Comparison of ENCODE assay signal across 17 cellular contexts in the genomic region with DNA sequence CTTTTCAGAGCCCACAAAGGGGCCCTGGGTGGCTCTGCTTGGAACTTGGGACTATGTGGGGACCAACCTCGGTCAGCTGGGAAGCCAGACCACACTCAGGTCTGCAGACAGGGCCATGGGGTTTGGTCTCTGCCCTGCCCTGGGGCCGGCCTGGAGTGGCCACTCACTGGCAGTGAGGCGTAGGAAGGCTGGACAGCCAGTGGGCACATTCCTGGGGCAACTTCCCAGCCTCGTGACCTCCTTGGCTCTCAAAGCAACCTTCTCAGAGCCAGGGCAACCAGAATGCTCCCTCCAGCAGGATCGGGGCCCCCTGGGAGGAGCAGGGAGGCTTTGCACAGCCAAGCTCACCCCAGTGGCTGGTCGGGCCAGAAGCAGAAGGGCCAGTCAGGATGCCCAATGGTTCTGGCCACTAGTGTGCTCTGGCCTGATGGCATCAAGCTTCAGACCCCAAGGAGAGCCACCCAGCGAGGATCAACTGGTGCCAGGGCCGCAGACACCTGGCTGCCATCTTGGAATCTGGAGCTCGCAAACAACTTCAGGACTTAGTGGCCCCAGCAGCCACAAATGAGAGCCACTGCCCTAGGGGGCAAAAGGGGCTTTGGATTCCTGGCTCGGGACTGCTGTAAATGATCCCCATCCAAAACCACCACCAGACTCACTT.
DNase-seq lines count a peak whose midpoint lies in the region; ATAC-seq and TF ChIP-seq lines count a peak whose summit lies in the region.
"Had no signal": no experiment of that assay in that cellular context is flagged by ENCODE, and none has a peak within 500 bp of the region (broad histone marks: within the 10 kb centered on the region; RNA-seq: fewer than 3 reads in every experiment).

No MANE protein-coding gene starts in this region.

- TF ChIP-seq CTCF in HL-60 (IDR thresholded peaks at IDR 0.05; ENCODE audit: insufficient read depth, low read length) (no peak), neural progenitor cell (IDR thresholded peaks at IDR 0.05) (no peak)

- H3K9me3 ChIP-seq in neural progenitor cell (ENCODE audit: low read depth) = no peaks in the 10 kb centered on the region
- H3K9me3 ChIP-seq: breast epithelium, heart left ventricle had no signal

- peaks cover 18% of the 10 kb centered on the region for H3K4me1 Mint-ChIP-seq in dendritic cell treated with granulocyte-macrophage colony-stimulating factor and Interleukin-4, amounts not matched to agents 40 ng/mL and 50 ng/mL, for 4 days (ENCODE audit: low read depth)
- H3K4me1 Mint-ChIP-seq in neural progenitor cell = peaks cover 15% of the 10 kb centered on the region
- H3K4me1 Mint-ChIP-seq: activated naive CD8-positive, alpha-beta T cell treated with anti-CD3 and anti-CD28 coated beads for 36 hours; mesothelial cell of epicardium had no signal

- DNase-seq in Ammon's horn (ENCODE audit: low spot score) (peak; percentile 24), HL-60 (ENCODE audit: low read depth in 1 of 2, low spot score in 1 of 2) (no peak), neural progenitor cell (ENCODE audit: low spot score) (no peak), NCI-H526 (lab: John Stamatoyannopoulos, UW) (no peak), activated gamma-delta T cell (lab: John Stamatoyannopoulos, UW) (no peak)
- DNase-seq: activated CD4-positive, alpha-beta T cell treated with anti-CD3 and anti-CD28 coated beads for 48 hours; activated naive CD8-positive, alpha-beta T cell treated with anti-CD3 and anti-CD28 coated beads for 36 hours; HFFc6; NCI-H187; NCI-H446; stimulated activated CD4-positive, alpha-beta T cell treated with anti-CD3 and anti-CD28 coated beads, Interleukin-1b, Interleukin-23, amount 100 ng/mL, for 48 hours had no signal

- H3K36me3 ChIP-seq in neural progenitor cell = no peaks in the 10 kb centered on the region
- H3K36me3 ChIP-seq: breast epithelium, heart left ventricle had no signal

- H3K9ac ChIP-seq in neural progenitor cell = no peak overlapping the region

- H3F3A ChIP-seq in neural progenitor cell (ENCODE audit: low read depth) = no peaks in the 10 kb centered on the region

- H3K79me2 ChIP-seq in neural progenitor cell (ENCODE audit: low read depth) = no peaks in the 10 kb centered on the region

- H3K27me3 ChIP-seq in HL-60 (ENCODE audit: insufficient read depth, poor library complexity, severe bottlenecking) (no peaks in the 10 kb centered on the region), neural progenitor cell (no peaks in the 10 kb centered on the region)
- H3K27me3 ChIP-seq: breast epithelium, heart left ventricle had no signal

- H3K4me1 ChIP-seq in neural progenitor cell = no peaks in the 10 kb centered on the region

- no peak overlapping the region for H3K4me3 ChIP-seq in HL-60 (replicated peaks; ENCODE audit: insufficient read depth, low read length)
- no peak overlapping the region for H3K4me3 ChIP-seq in neural progenitor cell
- H3K4me3 ChIP-seq: breast epithelium had no signal

- H3K4me3 Mint-ChIP-seq in dendritic cell treated with granulocyte-macrophage colony-stimulating factor and Interleukin-4, amounts not matched to agents 40 ng/mL and 50 ng/mL, for 4 days = no peak overlapping the region
- no peak overlapping the region for H3K4me3 Mint-ChIP-seq in neural progenitor cell
- H3K4me3 Mint-ChIP-seq: activated naive CD8-positive, alpha-beta T cell treated with anti-CD3 and anti-CD28 coated beads for 36 hours; HFFc6; mesothelial cell of epicardium had no signal

- ATAC-seq in HG02938 (IDR thresholded peaks at IDR 0.05; ENCODE audit: unreplicated experiment) (no peak), HG02870 (IDR thresholded peaks at IDR 0.05; ENCODE audit: unreplicated experiment) (no peak)

- H3K4me2 ChIP-seq in neural progenitor cell = no peak overlapping the region

- intact Hi-C loops in dendritic cell treated with granulocyte-macrophage colony-stimulating factor and Interleukin-4, amounts not matched to agents 40 ng/mL and 50 ng/mL, for 4 days (cut with micrococcal nuclease) = no loop called here

- no peaks in the 10 kb centered on the region for H3K36me3 Mint-ChIP-seq in dendritic cell treated with granulocyte-macrophage colony-stimulating factor and Interleukin-4, amounts not matched to agents 40 ng/mL and 50 ng/mL, for 4 days (ENCODE audit: low read depth)
- no peaks in the 10 kb centered on the region for H3K36me3 Mint-ChIP-seq in neural progenitor cell
- H3K36me3 Mint-ChIP-seq: activated naive CD8-positive, alpha-beta T cell treated with anti-CD3 and anti-CD28 coated beads for 36 hours; mesothelial cell of epicardium had no signal

- H3K27me3 Mint-ChIP-seq in dendritic cell treated with granulocyte-macrophage colony-stimulating factor and Interleukin-4, amounts not matched to agents 40 ng/mL and 50 ng/mL, for 4 days = peaks cover 15% of the 10 kb centered on the region
- peaks cover 8% of the 10 kb centered on the region for H3K27me3 Mint-ChIP-seq in neural progenitor cell (ENCODE audit: insufficient read depth, low read depth)
- H3K27me3 Mint-ChIP-seq: activated naive CD8-positive, alpha-beta T cell treated with anti-CD3 and anti-CD28 coated beads for 36 hours had no signal

- H3K9me3 Mint-ChIP-seq in dendritic cell treated with granulocyte-macrophage colony-stimulating factor and Interleukin-4, amounts not matched to agents 40 ng/mL and 50 ng/mL, for 4 days = no peaks in the 10 kb centered on the region
- H3K9me3 Mint-ChIP-seq in neural progenitor cell = peaks cover 3% of the 10 kb centered on the region
- H3K9me3 Mint-ChIP-seq: activated naive CD8-positive, alpha-beta T cell treated with anti-CD3 and anti-CD28 coated beads for 36 hours; HFFc6; mesothelial cell of epicardium had no signal

- H3K27ac ChIP-seq in HL-60 (replicated peaks) = peak overlapping the region; percentile 56; the same call in 1 of the 2 replicates
- H3K27ac ChIP-seq in neural progenitor cell = no peak overlapping the region
- H3K27ac ChIP-seq: breast epithelium had no signal

- H2AFZ ChIP-seq in neural progenitor cell (replicated peaks) = no peak overlapping the region

- H4K20me1 ChIP-seq in neural progenitor cell (ENCODE audit: low read depth) = no peaks in the 10 kb centered on the region

- H3K27ac Mint-ChIP-seq in dendritic cell treated with granulocyte-macrophage colony-stimulating factor and Interleukin-4, amounts not matched to agents 40 ng/mL and 50 ng/mL, for 4 days = peak overlapping the region; percentile 22
- H3K27ac Mint-ChIP-seq in neural progenitor cell = peak overlapping the region; percentile 67
- H3K27ac Mint-ChIP-seq: activated naive CD8-positive, alpha-beta T cell treated with anti-CD3 and anti-CD28 coated beads for 36 hours; HFFc6; mesothelial cell of epicardium had no signal
